In the genomic region with DNA sequence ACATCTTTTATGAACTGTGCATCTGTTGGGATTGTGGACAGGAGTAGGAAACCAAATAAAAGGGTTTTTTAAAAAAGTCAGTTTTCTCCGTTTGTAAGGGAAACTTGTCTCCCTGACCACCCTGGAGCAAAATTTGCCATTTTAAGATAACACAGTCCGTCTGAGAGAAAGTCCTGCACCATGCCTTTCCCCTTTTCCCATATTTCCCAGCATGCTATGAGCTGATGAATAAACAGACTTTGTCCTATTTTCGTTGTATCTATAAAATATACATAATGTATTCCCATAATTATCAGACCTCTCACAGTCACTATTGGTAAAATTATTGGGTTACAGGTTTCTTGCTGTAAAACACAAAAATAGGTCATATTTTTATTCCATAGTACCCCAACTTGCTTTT, we compare ENCODE assay signal across 11 cellular contexts. TPM values are rescaled to one million over a fixed set of nuclear protein-coding genes. Genes with fewer than 3 reads are reported as not detected.
A peak's percentile ranks its signal among the peaks of the same experiment; 100 is the strongest.
DNase-seq lines count a peak whose midpoint lies in the region; ATAC-seq and TF ChIP-seq lines count a peak whose summit lies in the region.
"Had no signal": no experiment of that assay in that cellular context is flagged by ENCODE, and none has a peak within 500 bp of the region (broad histone marks: within the 10 kb centered on the region; RNA-seq: fewer than 3 reads in every experiment).

No MANE protein-coding gene starts in this region.

- peaks cover 2% of the 10 kb centered on the region for H3K4me1 ChIP-seq in fibroblast of lung (ENCODE audit: control insufficient read depth, extremely low read depth, insufficient read depth, low read length)

- no peaks in the 10 kb centered on the region for H3K9me3 ChIP-seq in SU-DHL-6 (ENCODE audit: insufficient read depth, low read length)
- no peaks in the 10 kb centered on the region for H3K9me3 ChIP-seq in fibroblast of lung (ENCODE audit: control insufficient read depth, insufficient read depth, low read depth, low read length)
- H3K9me3 ChIP-seq: thyroid gland had no signal

- peaks cover 17% of the 10 kb centered on the region for H3F3A ChIP-seq in SU-DHL-6 (ENCODE audit: insufficient read depth)

- H2AFZ ChIP-seq in SU-DHL-6 (ENCODE audit: low read depth, low read length, severe bottlenecking) (no peak overlapping the region), fibroblast of lung (ENCODE audit: low read length) (no peak overlapping the region)

- ATAC-seq in stimulated activated naive CD8-positive, alpha-beta T cell treated with anti-CD3 and anti-CD28 coated beads, Interleukin-15, amount 100 ng/mL, for 72 hours: no peak
- ATAC-seq in GM19395 (IDR thresholded peaks at IDR 0.05; ENCODE audit: unreplicated experiment): no peak

- peak overlapping the region; percentile 60 for H3K4me2 ChIP-seq in SU-DHL-6 (ENCODE audit: low read depth, low read length, poor library complexity, severe bottlenecking)
- H3K4me2 ChIP-seq in fibroblast of lung (ENCODE audit: extremely low read depth, insufficient read depth, low read length): peak overlapping the region; percentile 98

- CTCF ChIA-PET in activated naive CD4-positive, alpha-beta T cell treated with anti-CD3 and anti-CD28 coated beads, Interleukin-2, amount 10 ng/mL, durations not matched to agents 7 days and 5 days (lab: Charles Lee): no interaction called here

- H3K27me3 Mint-ChIP-seq in activated naive CD4-positive, alpha-beta T cell treated with anti-CD3 and anti-CD28 coated beads, Interleukin-2, amount 10 ng/mL, durations not matched to agents 7 days and 5 days: peaks cover 49% of the 10 kb centered on the region
- H3K27me3 Mint-ChIP-seq in stimulated activated naive CD8-positive, alpha-beta T cell treated with anti-CD3 and anti-CD28 coated beads, Interleukin-15, amount 100 ng/mL, for 72 hours: no peaks in the 10 kb centered on the region

- H3K79me2 ChIP-seq in SU-DHL-6 (ENCODE audit: insufficient read depth, low read length) (no peaks in the 10 kb centered on the region), fibroblast of lung (ENCODE audit: control insufficient read depth, insufficient read depth, low read length) (peaks cover 16% of the 10 kb centered on the region)

- H3K27me3 ChIP-seq in SU-DHL-6 (ENCODE audit: low read length) (no peaks in the 10 kb centered on the region), fibroblast of lung (ENCODE audit: control insufficient read depth, insufficient read depth, low read length) (no peaks in the 10 kb centered on the region)
- H3K27me3 ChIP-seq: thyroid gland had no signal

- H3K9me3 Mint-ChIP-seq in activated naive CD4-positive, alpha-beta T cell treated with anti-CD3 and anti-CD28 coated beads, Interleukin-2, amount 10 ng/mL, durations not matched to agents 7 days and 5 days: no peaks in the 10 kb centered on the region
- no peaks in the 10 kb centered on the region for H3K9me3 Mint-ChIP-seq in stimulated activated naive CD8-positive, alpha-beta T cell treated with anti-CD3 and anti-CD28 coated beads, Interleukin-15, amount 100 ng/mL, for 72 hours

- peak overlapping the region; percentile 84 for H3K4me3 Mint-ChIP-seq in activated naive CD4-positive, alpha-beta T cell treated with anti-CD3 and anti-CD28 coated beads, Interleukin-2, amount 10 ng/mL, durations not matched to agents 7 days and 5 days
- peak overlapping the region; percentile 83 to 86 for H3K4me3 Mint-ChIP-seq in stimulated activated naive CD8-positive, alpha-beta T cell treated with anti-CD3 and anti-CD28 coated beads, Interleukin-15, amount 100 ng/mL, for 72 hours

- H4K20me1 ChIP-seq in SU-DHL-6 (ENCODE audit: low read depth, low read length): no peaks in the 10 kb centered on the region
- H4K20me1 ChIP-seq in fibroblast of lung (ENCODE audit: control insufficient read depth, extremely low read depth, insufficient read depth, low read length): peaks cover 1% of the 10 kb centered on the region

- peak overlapping the region; percentile 82 for H3K27ac Mint-ChIP-seq in activated naive CD4-positive, alpha-beta T cell treated with anti-CD3 and anti-CD28 coated beads, Interleukin-2, amount 10 ng/mL, durations not matched to agents 7 days and 5 days
- peak overlapping the region in 1 of 2 donors; percentile 37 for H3K27ac Mint-ChIP-seq in stimulated activated naive CD8-positive, alpha-beta T cell treated with anti-CD3 and anti-CD28 coated beads, Interleukin-15, amount 100 ng/mL, for 72 hours

- peaks cover 23% of the 10 kb centered on the region for H3K4me1 Mint-ChIP-seq in activated naive CD4-positive, alpha-beta T cell treated with anti-CD3 and anti-CD28 coated beads, Interleukin-2, amount 10 ng/mL, durations not matched to agents 7 days and 5 days
- peaks cover 23% of the 10 kb centered on the region for H3K4me1 Mint-ChIP-seq in stimulated activated naive CD8-positive, alpha-beta T cell treated with anti-CD3 and anti-CD28 coated beads, Interleukin-15, amount 100 ng/mL, for 72 hours

- H3K36me3 ChIP-seq in SU-DHL-6 (ENCODE audit: low read length) (no peaks in the 10 kb centered on the region), fibroblast of lung (ENCODE audit: control insufficient read depth, insufficient read depth, low read length) (no peaks in the 10 kb centered on the region)
- H3K36me3 ChIP-seq: thyroid gland had no signal

- no peak for TF ChIP-seq CTCF in SU-DHL-6 (IDR thresholded peaks at IDR 0.05; ENCODE audit: insufficient read depth, low read length, poor library complexity, severe bottlenecking)
- TF ChIP-seq CTCF in fibroblast of lung (conservative IDR thresholded peaks at IDR 0.05 in 1 of 2, IDR thresholded peaks at IDR 0.05 in 1 of 2; ENCODE audit: low read depth in 1 of 2, low read length in 2 of 2): no peak

- H3K36me3 Mint-ChIP-seq in activated naive CD4-positive, alpha-beta T cell treated with anti-CD3 and anti-CD28 coated beads, Interleukin-2, amount 10 ng/mL, durations not matched to agents 7 days and 5 days: no peaks in the 10 kb centered on the region

- H3K9me2 ChIP-seq in SU-DHL-6 (replicated peaks; ENCODE audit: insufficient read depth, low read length): no peaks in the 10 kb centered on the region

- peak overlapping the region; percentile 80 for H3K4me3 ChIP-seq in SU-DHL-6 (ENCODE audit: insufficient read depth, low read length, poor library complexity, severe bottlenecking)
- peak overlapping the region in 3 of 4 experiments; percentile 73 to 86 (median 82) for H3K4me3 ChIP-seq in fibroblast of lung (replicated peaks in 1 of 4; ENCODE audit: control extremely low read depth in 1 of 4, insufficient read depth in 1 of 4, low read depth in 3 of 4, low read length in 4 of 4)

- H3K9ac ChIP-seq in SU-DHL-6 (ENCODE audit: low read length): peak overlapping the region; percentile 71; the same call in 1 of the 2 replicates
- no peak overlapping the region for H3K9ac ChIP-seq in fibroblast of lung (ENCODE audit: insufficient read depth, low read length)

- H3K27ac ChIP-seq in SU-DHL-6 (ENCODE audit: low read depth, low read length) (no peak overlapping the region), fibroblast of lung (ENCODE audit: insufficient read depth, low read length) (no peak overlapping the region)

- no peak for DNase-seq in activated naive CD4-positive, alpha-beta T cell treated with anti-CD3 and anti-CD28 coated beads, Interleukin-2, amount 10 ng/mL, durations not matched to agents 7 days and 5 days
- no peak for DNase-seq in activated naive CD4-positive, alpha-beta T cell (lab: John Stamatoyannopoulos, UW)
- DNase-seq in fibroblast of lung (ENCODE audit: low read depth in 2 of 2) (no peak), A172 (ENCODE audit: low spot score) (no peak), kidney tubule cell (ENCODE audit: low spot score) (no peak)
- no peak for DNase-seq in stimulated activated naive CD8-positive, alpha-beta T cell treated with anti-CD3 and anti-CD28 coated beads, Interleukin-15, amount 100 ng/mL, for 72 hours
- DNase-seq: aorta, mesendoderm, thyroid gland had no signal

RNA-seq across cellular contexts. Expression of a gene that starts 1.7 kb away (rescaled TPM):
- total RNA-seq in fibroblast of lung: 33.1 and 37.8 TPM in 2 replicates
- 24.6 and 42.0 TPM in 2 replicates for polyA plus RNA-seq in fibroblast of lung
- 18.2 and 29.9 TPM in 2 replicates for polyA plus RNA-seq in fibroblast of lung (2012)
- 7.2 and 14.8 TPM in 2 replicates for polyA minus RNA-seq in fibroblast of lung (ENCODE audit: low replicate concordance)
- total RNA-seq in A172 (2014; rRNA removed; shearing (Covaris generic)): 42.1 and 56.9 TPM in 2 replicates
